In genomic region chr1:150066328-150066727, GRCh38 we compare ENCODE assay signal across 8 cellular contexts. TPM values are rescaled to one million over a fixed set of nuclear protein-coding genes. Genes with fewer than 3 reads are reported as not detected.
DNase-seq lines count a peak whose midpoint lies in the region; ATAC-seq and TF ChIP-seq lines count a peak whose summit lies in the region.

No MANE protein-coding gene starts in this region.

- H3K9me3 ChIP-seq in SU-DHL-6 (ENCODE audit: insufficient read depth, low read length) (no peaks in the 10 kb centered on the region), fibroblast of lung (ENCODE audit: control insufficient read depth, insufficient read depth, low read depth, low read length) (no peaks in the 10 kb centered on the region)

- ATAC-seq in HG02678 (IDR thresholded peaks at IDR 0.05; ENCODE audit: unreplicated experiment), result no peak
- no peak for ATAC-seq in GM19397 (IDR thresholded peaks at IDR 0.05; ENCODE audit: unreplicated experiment)

- no peaks in the 10 kb centered on the region for H3K79me2 ChIP-seq in SU-DHL-6 (ENCODE audit: insufficient read depth, low read length)
- peaks cover 12% of the 10 kb centered on the region for H3K79me2 ChIP-seq in fibroblast of lung (ENCODE audit: control insufficient read depth, insufficient read depth, low read length)

- H3K9me2 ChIP-seq in SU-DHL-6 (replicated peaks; ENCODE audit: insufficient read depth, low read length), result no peaks in the 10 kb centered on the region

- no peak for DNase-seq in fibroblast of lung (ENCODE audit: low read depth in 2 of 2)
- no peak for DNase-seq in retinal pigment epithelial cell (ENCODE audit: low read depth)
- DNase-seq in C1 segment of cervical spinal cord (lab: John Stamatoyannopoulos, UW), result no peak
- no peak for DNase-seq in DMS53 (lab: John Stamatoyannopoulos, UW)

- H3K4me3 ChIP-seq in GM08714 (ENCODE audit: low read length) (peak overlapping the region; percentile 68), SU-DHL-6 (ENCODE audit: insufficient read depth, low read length, poor library complexity, severe bottlenecking) (peak overlapping the region; percentile 75), fibroblast of lung (replicated peaks in 1 of 4; ENCODE audit: control extremely low read depth in 1 of 4, insufficient read depth in 1 of 4, low read depth in 3 of 4, low read length in 4 of 4) (peak overlapping the region; percentile 48 to 97 (median 84)), retinal pigment epithelial cell (ENCODE audit: low read length) (peak overlapping the region; percentile 86)

- H3F3A ChIP-seq in SU-DHL-6 (ENCODE audit: insufficient read depth), result peaks cover 22% of the 10 kb centered on the region

- H3K36me3 ChIP-seq in SU-DHL-6 (ENCODE audit: low read length), result no peaks in the 10 kb centered on the region
- H3K36me3 ChIP-seq in fibroblast of lung (ENCODE audit: control insufficient read depth, insufficient read depth, low read length), result peaks cover 2% of the 10 kb centered on the region

- H3K4me1 ChIP-seq in fibroblast of lung (ENCODE audit: control insufficient read depth, extremely low read depth, insufficient read depth, low read length), result peaks cover 12% of the 10 kb centered on the region

- H4K20me1 ChIP-seq in SU-DHL-6 (ENCODE audit: low read depth, low read length) (peaks cover 2% of the 10 kb centered on the region; the same call in 1 of the 2 replicates), fibroblast of lung (ENCODE audit: control insufficient read depth, extremely low read depth, insufficient read depth, low read length) (no peaks in the 10 kb centered on the region)

- peak overlapping the region; percentile 92 for H3K4me2 ChIP-seq in SU-DHL-6 (ENCODE audit: low read depth, low read length, poor library complexity, severe bottlenecking)
- peak overlapping the region; percentile 98 for H3K4me2 ChIP-seq in fibroblast of lung (ENCODE audit: extremely low read depth, insufficient read depth, low read length)

- 0 out of 2 replicates have a peak overlapping the region, but pooled peaks have one; percentile 65 for H3K27ac ChIP-seq in SU-DHL-6 (ENCODE audit: low read depth, low read length)
- H3K27ac ChIP-seq in fibroblast of lung (ENCODE audit: insufficient read depth, low read length), result peak overlapping the region; percentile 91

- 0 out of 2 replicates have a peak, but pooled peaks cover 4% of the 10 kb centered on the region for H3K27me3 ChIP-seq in SU-DHL-6 (ENCODE audit: low read length)
- H3K27me3 ChIP-seq in fibroblast of lung (ENCODE audit: control insufficient read depth, insufficient read depth, low read length), result no peaks in the 10 kb centered on the region

- TF ChIP-seq CTCF in SU-DHL-6 (IDR thresholded peaks at IDR 0.05; ENCODE audit: insufficient read depth, low read length, poor library complexity, severe bottlenecking) (no peak), fibroblast of lung (conservative IDR thresholded peaks at IDR 0.05 in 1 of 2, IDR thresholded peaks at IDR 0.05 in 1 of 2; ENCODE audit: low read depth in 1 of 2, low read length in 2 of 2) (no peak), retinal pigment epithelial cell (conservative IDR thresholded peaks at IDR 0.05; ENCODE audit: low read depth, low read length) (no peak)

- peak overlapping the region; percentile 77 for H3K9ac ChIP-seq in SU-DHL-6 (ENCODE audit: low read length)
- H3K9ac ChIP-seq in fibroblast of lung (ENCODE audit: insufficient read depth, low read length), result peak overlapping the region; percentile 83

- H2AFZ ChIP-seq in SU-DHL-6 (ENCODE audit: low read depth, low read length, severe bottlenecking), result peak overlapping the region; percentile 94
- peak overlapping the region; percentile 99 for H2AFZ ChIP-seq in fibroblast of lung (ENCODE audit: low read length)

RNA-seq across cellular contexts. Expression of gene VPS45, which starts 1.2 kb away (rescaled TPM):
- total RNA-seq in fibroblast of lung, result 30.6 and 42.6 TPM in 2 replicates
- polyA plus RNA-seq in fibroblast of lung, result 43.2 and 50.0 TPM in 2 replicates
- 29.4 and 38.6 TPM in 2 replicates for polyA plus RNA-seq in fibroblast of lung (2012)
- 8.7 and 9.9 TPM in 2 replicates for polyA minus RNA-seq in fibroblast of lung (ENCODE audit: low replicate concordance)

RNA-seq across cellular contexts. Expression of gene OTUD7B, which starts 55.8 kb away (rescaled TPM):
- total RNA-seq in fibroblast of lung, result 14.1 and 17.3 TPM in 2 replicates
- polyA plus RNA-seq in fibroblast of lung, result 10.1 and 12.6 TPM in 2 replicates
- polyA plus RNA-seq in fibroblast of lung (2012), result 10.8 and 11.1 TPM in 2 replicates
- polyA minus RNA-seq in fibroblast of lung (ENCODE audit: low replicate concordance), result 35.4 and 45.8 TPM in 2 replicates
